Comparison of ENCODE assay signal across 10 cellular contexts in genomic region chr11:12330491-12331231, GRCh38. TPM values are rescaled to one million over a fixed set of nuclear protein-coding genes. Genes with fewer than 3 reads are reported as not detected.
DNase-seq lines count a peak whose midpoint lies in the region; ATAC-seq and TF ChIP-seq lines count a peak whose summit lies in the region.
"Had no signal": no experiment of that assay in that cellular context is flagged by ENCODE, and none has a peak within 500 bp of the region (broad histone marks: within the 10 kb centered on the region; RNA-seq: fewer than 3 reads in every experiment).

No MANE protein-coding gene starts in this region.

- H3K4me3 ChIP-seq in iPS-20b (ENCODE audit: low read length) (peak overlapping the region; percentile 0; the same call in 1 of the 2 replicates), transverse colon (no peak overlapping the region)
- H3K4me3 ChIP-seq: A549, psoas muscle had no signal

- in situ Hi-C loops in transverse colon (cut with MboI; ENCODE audit: low pct_ligation_motif_present in 1 of 4, low pct_unique_long_range_greater_than_20kb in 1 of 4, low sequenced_read_pairs in 3 of 4) = loop anchor here (5.0 to 25.0 kb wide), 2 partner anchors 557 to 562 kb away; no protein-coding TSS in a partner anchor

- H3K4me1 ChIP-seq in iPS-20b (ENCODE audit: insufficient read depth, low read length) (peaks cover 12% of the 10 kb centered on the region; the same call in 1 of the 2 replicates), transverse colon (peaks cover 2 to 12% (median 4%) of the 10 kb centered on the region in 4 donors)
- H3K4me1 ChIP-seq: psoas muscle had no signal

- TF ChIP-seq POLR2A in transverse colon (IDR thresholded peaks at IDR 0.05) = no peak

- no peak for TF ChIP-seq CTCF in transverse colon (IDR thresholded peaks at IDR 0.05)
- TF ChIP-seq CTCF in GM10266 (IDR thresholded peaks at IDR 0.05; ENCODE audit: control insufficient read depth, insufficient read depth, low read depth, missing control alignments) = no peak

- H3K9me3 ChIP-seq in iPS-20b (ENCODE audit: insufficient read depth, low read depth, low read length) = no peaks in the 10 kb centered on the region
- H3K9me3 ChIP-seq in transverse colon = no peaks in the 10 kb centered on the region
- H3K9me3 ChIP-seq: A549, psoas muscle had no signal

- WGBS in transverse colon (ENCODE audit: low coverage in 1 of 2), 2 donors = 58 to 64% methylated on average over 6 to 7 of the region's 7 CpGs

- H3K36me3 ChIP-seq in iPS-20b (ENCODE audit: insufficient read depth, low read depth, low read length) (no peaks in the 10 kb centered on the region), transverse colon (no peaks in the 10 kb centered on the region)

- no peaks in the 10 kb centered on the region for H3K27me3 ChIP-seq in iPS-20b (ENCODE audit: insufficient read depth, low read length)
- H3K27me3 ChIP-seq in transverse colon = no peaks in the 10 kb centered on the region

- H3K9ac ChIP-seq in iPS-20b (ENCODE audit: low read depth, low read length) = no peak overlapping the region

- intact Hi-C loops in transverse colon (cut with DNase I; ENCODE audit: low total_unique reads) = no loop called here

- H3K27ac ChIP-seq in iPS-20b (ENCODE audit: low read length) = no peak overlapping the region
- peak overlapping the region; percentile 42 to 76 (median 67) for H3K27ac ChIP-seq in transverse colon
- H3K27ac ChIP-seq: A549, psoas muscle had no signal

- DNase-seq in NCI-H2107 treated with DMSO at 0.1 percent for 48 hours (lab: John Stamatoyannopoulos, UW; ENCODE audit: unreplicated experiment) (peak; percentile 59), NCI-H2107 (lab: John Stamatoyannopoulos, UW) (no peak), transverse colon (no peak), GM10266 (ENCODE audit: extremely low spot score) (no peak), NCI-H446 treated with DMSO at 0.1 percent for 48 hours (lab: John Stamatoyannopoulos, UW) (no peak)

- ATAC-seq in SK-N-SH treated with all-trans-retinoic acid at 6 μM for 48 hours (peak; percentile 40), GM19397 (IDR thresholded peaks at IDR 0.05; ENCODE audit: unreplicated experiment) (no peak)

- no peak for TF ChIP-seq EP300 in transverse colon (IDR thresholded peaks at IDR 0.05; ENCODE audit: low read depth)

TF ChIP-seq in SK-N-SH treated with all-trans-retinoic acid at 6 μM for 48 hours, 23 proteins besides CTCF, POLR2A, EP300 and RAD21:
- TF ChIP-seq ZNF8 (CRISPR knock-in tag; IDR thresholded peaks at IDR 0.05) = no peak
- no peak for TF ChIP-seq GLIS3 (CRISPR knock-in tag; IDR thresholded peaks at IDR 0.05)
- no peak for TF ChIP-seq ZFP30 (CRISPR knock-in tag; IDR thresholded peaks at IDR 0.05)
- no peak for TF ChIP-seq POU6F1 (CRISPR knock-in tag; IDR thresholded peaks at IDR 0.05; ENCODE audit: borderline replicate concordance, low read depth)
- TF ChIP-seq RARB (CRISPR knock-in tag; IDR thresholded peaks at IDR 0.05) = no peak
- TF ChIP-seq SNAI2 (CRISPR knock-in tag; IDR thresholded peaks at IDR 0.05) = no peak
- TF ChIP-seq BACH2 (CRISPR knock-in tag; IDR thresholded peaks at IDR 0.05; ENCODE audit: borderline replicate concordance) = no peak
- TF ChIP-seq ZFP3 (CRISPR knock-in tag; IDR thresholded peaks at IDR 0.05) = no peak
- no peak for TF ChIP-seq ZNF70 (CRISPR knock-in tag; IDR thresholded peaks at IDR 0.05)

RNA-seq across cellular contexts. Expression of gene PARVA, which starts 46.7 kb away (rescaled TPM):
- total RNA-seq in transverse colon = 10 to 100 TPM; 34.3 to 82.0 (median 45.1) TPM
